8 cellular contexts compared by ENCODE assay signal in the genomic region with DNA sequence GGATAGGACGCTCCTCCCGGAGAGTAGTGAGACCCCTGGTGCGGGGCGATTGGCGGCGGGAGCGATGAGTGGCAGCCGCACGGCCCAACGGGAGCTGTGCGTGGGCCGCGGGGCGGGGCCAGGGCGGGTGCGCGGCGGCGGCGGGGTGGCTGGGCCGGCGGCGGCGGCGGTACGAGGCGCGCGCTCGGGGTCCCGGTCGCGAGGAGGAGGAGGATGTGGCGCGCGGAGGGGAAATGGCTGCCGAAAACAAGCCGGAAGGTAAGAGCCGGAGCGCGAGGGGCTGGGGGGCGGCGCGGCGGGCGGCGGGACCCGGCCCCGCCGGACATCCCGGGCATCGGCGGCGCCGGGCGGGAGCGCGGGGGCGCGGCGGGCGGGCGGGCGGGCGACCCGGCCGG. TPM values are rescaled to one million over a fixed set of nuclear protein-coding genes. Genes with fewer than 3 reads are reported as not detected.
A peak's percentile ranks its signal among the peaks of the same experiment; 100 is the strongest.
DNase-seq lines count a peak whose midpoint lies in the region; ATAC-seq and TF ChIP-seq lines count a peak whose summit lies in the region.

TSS of gene CAMTA1 (plus strand) at position 137 of the 395 bp plus-strand sequence. CDS start at position 214, 77 bp downstream.

- no peaks in the 10 kb centered on the region for H3K9me3 Mint-ChIP-seq in IgD-negative memory B cell

- peak within 1 kb of the TSS; percentile 90 to 98 (median 96) for H3K4me3 Mint-ChIP-seq in IgD-negative memory B cell

- intact Hi-C loops in lower lobe of right lung (cut with DNase I), result no loop called here

- no peak for ATAC-seq in lower lobe of right lung

- H3K36me3 Mint-ChIP-seq in IgD-negative memory B cell, result peaks cover 5% of the 10 kb centered on the region

- no peaks in the 10 kb centered on the region for H3K27me3 Mint-ChIP-seq in IgD-negative memory B cell

- 0 to 1% methylated on average over 15 to 38 of the region's 67 CpGs for WGBS in tibial nerve, 2 donors

- H3K4me3 ChIP-seq in cardiac fibroblast (replicated peaks in 1 of 2; ENCODE audit: low read depth in 2 of 2, low read length in 2 of 2) (peak within 1 kb of the TSS; percentile 71 to 75), lower lobe of right lung (peak within 1 kb of the TSS; percentile 80), tibial nerve (peak within 1 kb of the TSS; percentile 86 to 97 (median 89))

- H3K4me1 ChIP-seq in lower lobe of right lung (peaks cover 44% of the 10 kb centered on the region), tibial nerve (peaks cover 0 to 53% (median 17%) of the 10 kb centered on the region in 4 donors)

- TF ChIP-seq CTCF in cardiac fibroblast (IDR thresholded peaks at IDR 0.05; ENCODE audit: low read depth, low read length), result no peak
- TF ChIP-seq CTCF in lower lobe of right lung (IDR thresholded peaks at IDR 0.05), result no peak
- TF ChIP-seq CTCF in tibial nerve (IDR thresholded peaks at IDR 0.05), result no peak

- no peak for TF ChIP-seq EP300 in tibial nerve (IDR thresholded peaks at IDR 0.05)

- peak; percentile 48 to 70 for TF ChIP-seq POLR2A in tibial nerve (IDR thresholded peaks at IDR 0.05)

- DNase-seq in activated T-cell treated with anti-CD3 and anti-CD28 coated beads for 1 hour (ENCODE audit: low read depth) (peak; percentile 97), activated T-cell treated with anti-CD3 and anti-CD28 coated beads for 4 hours (no peak), cardiac fibroblast (ENCODE audit: low read depth in 2 of 2) (no peak), lower lobe of right lung (no peak), tibial nerve (ENCODE audit: low spot score in 2 of 2) (no peak), NCI-H1048 (lab: John Stamatoyannopoulos, UW) (no peak), Ammon's horn (ENCODE audit: low spot score) (no peak)

- H3K27ac ChIP-seq in lower lobe of right lung (peak within 1 kb of the TSS; percentile 96), tibial nerve (peak within 1 kb of the TSS; percentile 95 to 100 (median 98))

- no peaks in the 10 kb centered on the region for H3K9me3 ChIP-seq in lower lobe of right lung
- H3K9me3 ChIP-seq in tibial nerve, result no peaks in the 10 kb centered on the region

- H3K4me1 Mint-ChIP-seq in IgD-negative memory B cell, result peaks cover 32 to 47% (median 41%) of the 10 kb centered on the region in 3 donors

- peak within 1 kb of the TSS; percentile 91 to 97 (median 95) for H3K27ac Mint-ChIP-seq in IgD-negative memory B cell

- H3K27me3 ChIP-seq in lower lobe of right lung (ENCODE audit: low read depth), result no peaks in the 10 kb centered on the region
- no peaks in the 10 kb centered on the region for H3K27me3 ChIP-seq in tibial nerve

- no peaks in the 10 kb centered on the region for H3K36me3 ChIP-seq in lower lobe of right lung
- H3K36me3 ChIP-seq in tibial nerve, result no peaks in the 10 kb centered on the region

RNA-seq across cellular contexts. Expression of gene CAMTA1, which starts in this region (rescaled TPM):
- polyA plus RNA-seq in IgD-negative memory B cell, result 79.0 TPM
- total RNA-seq in lower lobe of right lung (47.9 TPM), tibial nerve (100 to 1,000 TPM in 2 of 4 donors, 10 to 100 TPM in 2; 41.8 to 104 (median 87.2) TPM)
